Comparison of ENCODE assay signal across 8 cellular contexts in the genomic region with DNA sequence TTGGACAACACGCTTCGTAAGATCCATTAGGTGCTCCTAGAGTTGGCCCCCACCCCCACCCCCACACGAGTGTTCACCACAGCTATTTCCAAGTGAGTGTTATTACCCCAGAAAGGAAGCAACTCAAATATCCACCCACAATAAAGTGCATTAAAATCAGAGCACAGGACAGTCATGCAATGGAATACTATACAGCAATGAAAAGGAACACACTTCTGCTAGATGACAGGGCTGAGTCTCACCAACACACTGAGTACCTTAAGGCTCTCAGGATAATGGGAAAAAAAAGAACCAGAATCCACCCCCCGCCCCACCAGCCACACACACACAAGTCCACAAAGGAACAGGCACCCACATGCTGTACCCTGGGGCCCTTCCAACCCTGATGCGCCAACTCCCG. TPM values are rescaled to one million over a fixed set of nuclear protein-coding genes. Genes with fewer than 3 reads are reported as not detected.
"Had no signal": no experiment of that assay in that cellular context is flagged by ENCODE, and none has a peak within 500 bp of the region (broad histone marks: within the 10 kb centered on the region; RNA-seq: fewer than 3 reads in every experiment).

No MANE protein-coding gene starts in this region.

- H3K27ac ChIP-seq: HL-60 had no signal

- H3K4me1 ChIP-seq: HAP-1 had no signal

- H3K4me3 ChIP-seq: GM23338, HAP-1 had no signal

- H2AFZ ChIP-seq: GM23338 had no signal

- H3K9me3 ChIP-seq: HAP-1 had no signal

- FAIRE-seq: HepG2 had no signal

- DNase-seq: H7, KG1 had no signal

- ATAC-seq: GM23338, HCT116, HepG2 had no signal

- H3K4me2 ChIP-seq: GM23338 had no signal

RNA-seq across cellular contexts. Expression of a gene that starts 48.1 kb away (rescaled TPM):
- total RNA-seq: HT1080 had no signal
